8 cellular contexts compared by ENCODE assay signal in genomic region chr13:39655041-39655568, GRCh38. TPM values are rescaled to one million over a fixed set of nuclear protein-coding genes. Genes with fewer than 3 reads are reported as not detected.
DNase-seq lines count a peak whose midpoint lies in the region; ATAC-seq, FAIRE-seq and TF ChIP-seq lines count a peak whose summit lies in the region.

No MANE protein-coding gene starts in this region.

- H3K27ac ChIP-seq in temporal lobe (ENCODE audit: low read depth, low read length) = peak overlapping the region; percentile 33

- CTCF ChIA-PET in activated CD4-positive, alpha-beta memory T cell treated with anti-CD3 and anti-CD28 coated beads, Interleukin-2, amount 10 ng/mL, durations not matched to agents 7 days and 5 days (lab: Charles Lee) = interaction anchor here (1.6 kb wide), 1 partner anchor 43 kb away, joined by 3 read pairs; no protein-coding TSS in a partner anchor

- H3K27me3 Mint-ChIP-seq in activated CD4-positive, alpha-beta memory T cell treated with anti-CD3 and anti-CD28 coated beads, Interleukin-2, amount 10 ng/mL, durations not matched to agents 7 days and 5 days = peaks cover 2% of the 10 kb centered on the region

- peak; percentile 5 for ATAC-seq in HG02852 (IDR thresholded peaks at IDR 0.05; ENCODE audit: unreplicated experiment)
- no peak for ATAC-seq in HG03521 (IDR thresholded peaks at IDR 0.05; ENCODE audit: unreplicated experiment)

- H3K36me3 Mint-ChIP-seq in activated CD4-positive, alpha-beta memory T cell treated with anti-CD3 and anti-CD28 coated beads, Interleukin-2, amount 10 ng/mL, durations not matched to agents 7 days and 5 days (ENCODE audit: low read depth) = peaks cover 9% of the 10 kb centered on the region

- H3K27ac Mint-ChIP-seq in activated CD4-positive, alpha-beta memory T cell treated with anti-CD3 and anti-CD28 coated beads, Interleukin-2, amount 10 ng/mL, durations not matched to agents 7 days and 5 days = peak overlapping the region; percentile 78

- DNase-seq in GM12892 (ENCODE audit: insufficient read length) (no peak), iris pigment epithelial cell (ENCODE audit: low read depth) (peak; percentile 1), iPS-NIHi11 (ENCODE audit: low spot score) (no peak), H4 (ENCODE audit: low spot score) (no peak)
- no peak for DNase-seq in activated CD4-positive, alpha-beta memory T cell treated with anti-CD3 and anti-CD28 coated beads, Interleukin-2, amount 10 ng/mL, durations not matched to agents 7 days and 5 days

- TF ChIP-seq POLR2A in GM12892 (IDR thresholded peaks at IDR 0.05; ENCODE audit: low read depth, low read length) = no peak

- H3K4me3 Mint-ChIP-seq in activated CD4-positive, alpha-beta memory T cell treated with anti-CD3 and anti-CD28 coated beads, Interleukin-2, amount 10 ng/mL, durations not matched to agents 7 days and 5 days = peak overlapping the region; percentile 95

- POLR2A ChIA-PET in activated CD4-positive, alpha-beta memory T cell treated with anti-CD3 and anti-CD28 coated beads, Interleukin-2, amount 10 ng/mL, durations not matched to agents 7 days and 5 days (lab: Charles Lee) = interaction anchor here (0.8 to 1.0 kb wide), 2 partner anchors 27 to 618 kb away, joined by 3 read pairs; partner anchors contain the start of gene PROSER1

- peak; percentile 81 for FAIRE-seq in GM12892 (lab: Jason Lieb, UNC)

- H3K9me3 Mint-ChIP-seq in activated CD4-positive, alpha-beta memory T cell treated with anti-CD3 and anti-CD28 coated beads, Interleukin-2, amount 10 ng/mL, durations not matched to agents 7 days and 5 days = peaks cover 5% of the 10 kb centered on the region

- peaks cover 26% of the 10 kb centered on the region for H3K4me1 Mint-ChIP-seq in activated CD4-positive, alpha-beta memory T cell treated with anti-CD3 and anti-CD28 coated beads, Interleukin-2, amount 10 ng/mL, durations not matched to agents 7 days and 5 days

RNA-seq across cellular contexts. Expression of gene COG6, which starts 0.4 kb away (rescaled TPM):
- polyA plus RNA-seq in GM12892 (2012; ENCODE audit: missing spikeins) = 17.1 TPM
- total RNA-seq in activated CD4-positive, alpha-beta memory T cell treated with anti-CD3 and anti-CD28 coated beads, Interleukin-2, amount 10 ng/mL, durations not matched to agents 7 days and 5 days = 10 to 100 TPM; 27.2 to 29.2 TPM
- total RNA-seq in temporal lobe = 33.7 TPM
- 9.4 and 12.0 TPM in 2 replicates for total RNA-seq in H4 (2014; rRNA removed; shearing (Covaris generic))

RNA-seq across cellular contexts. Expression of gene LHFPL6, which starts 52.1 kb away (rescaled TPM):
- 2.7 TPM for polyA plus RNA-seq in GM12892 (2012; ENCODE audit: missing spikeins)
- 1 to 10 TPM; 1.1 to 1.2 TPM for total RNA-seq in activated CD4-positive, alpha-beta memory T cell treated with anti-CD3 and anti-CD28 coated beads, Interleukin-2, amount 10 ng/mL, durations not matched to agents 7 days and 5 days
- 17.0 TPM for total RNA-seq in temporal lobe
- total RNA-seq in H4 (2014; rRNA removed; shearing (Covaris generic)) = 1.7 and 4.1 TPM in 2 replicates
